Comparison of ENCODE assay signal across 1 cellular context in the genomic region with DNA sequence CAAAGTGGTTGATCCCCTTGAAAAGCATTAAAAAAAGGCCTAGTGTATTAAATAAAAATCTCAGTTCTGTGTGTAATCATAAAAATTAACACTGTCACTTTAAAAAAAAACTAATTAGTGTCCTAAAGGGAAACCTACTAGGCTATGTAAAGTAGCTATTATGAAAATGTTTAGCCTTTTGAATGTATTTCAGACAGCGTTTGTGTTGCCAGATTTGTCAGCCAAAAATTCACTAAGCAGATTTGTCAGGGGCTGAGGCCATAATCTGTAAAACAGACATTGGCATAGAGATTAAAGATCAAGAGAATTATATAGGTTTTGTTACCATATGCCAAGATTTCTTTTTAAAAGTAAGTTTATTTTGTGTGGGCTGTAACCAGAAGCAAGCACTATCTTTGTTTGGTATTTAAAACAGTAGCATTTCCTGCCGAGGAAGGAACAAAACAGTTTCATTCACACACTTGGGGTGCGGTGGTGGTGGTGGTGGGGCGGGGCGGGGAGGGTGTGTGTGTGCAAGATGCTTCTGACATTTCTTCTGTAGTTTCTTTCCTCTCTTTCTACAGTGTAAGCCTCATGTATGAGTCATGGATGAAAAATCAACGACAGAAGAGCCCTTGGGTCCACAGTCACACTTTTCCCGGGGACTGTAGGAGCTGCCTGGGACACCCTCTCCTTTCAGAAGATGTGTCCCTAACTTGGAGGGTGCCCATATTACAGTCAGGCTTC.
TF ChIP-seq lines count a peak whose summit lies in the region.

No MANE protein-coding gene starts in this region.

TF ChIP-seq in H1, 55 proteins besides CTCF, POLR2A, EP300 and RAD21 (continued from another document):
- TF ChIP-seq TAF1 (IDR thresholded peaks at IDR 0.05; ENCODE audit: low read depth, low read length) = no peak
- no peak for TF ChIP-seq JUN (IDR thresholded peaks at IDR 0.05; ENCODE audit: low read depth, low read length)
- no peak for TF ChIP-seq SRF (IDR thresholded peaks at IDR 0.05; ENCODE audit: low read depth, low read length)
- TF ChIP-seq NRF1 (IDR thresholded peaks at IDR 0.05; ENCODE audit: low read depth, low read length) = no peak
- TF ChIP-seq SIRT6 (IDR thresholded peaks at IDR 0.05; ENCODE audit: low read length) = no peak
- no peak for TF ChIP-seq TBP (IDR thresholded peaks at IDR 0.05; ENCODE audit: low read depth, low read length)
TF ChIP-seq in H1: peak in this region for 0.
